Comparison of ENCODE assay signal across 12 cellular contexts in the genomic region with DNA sequence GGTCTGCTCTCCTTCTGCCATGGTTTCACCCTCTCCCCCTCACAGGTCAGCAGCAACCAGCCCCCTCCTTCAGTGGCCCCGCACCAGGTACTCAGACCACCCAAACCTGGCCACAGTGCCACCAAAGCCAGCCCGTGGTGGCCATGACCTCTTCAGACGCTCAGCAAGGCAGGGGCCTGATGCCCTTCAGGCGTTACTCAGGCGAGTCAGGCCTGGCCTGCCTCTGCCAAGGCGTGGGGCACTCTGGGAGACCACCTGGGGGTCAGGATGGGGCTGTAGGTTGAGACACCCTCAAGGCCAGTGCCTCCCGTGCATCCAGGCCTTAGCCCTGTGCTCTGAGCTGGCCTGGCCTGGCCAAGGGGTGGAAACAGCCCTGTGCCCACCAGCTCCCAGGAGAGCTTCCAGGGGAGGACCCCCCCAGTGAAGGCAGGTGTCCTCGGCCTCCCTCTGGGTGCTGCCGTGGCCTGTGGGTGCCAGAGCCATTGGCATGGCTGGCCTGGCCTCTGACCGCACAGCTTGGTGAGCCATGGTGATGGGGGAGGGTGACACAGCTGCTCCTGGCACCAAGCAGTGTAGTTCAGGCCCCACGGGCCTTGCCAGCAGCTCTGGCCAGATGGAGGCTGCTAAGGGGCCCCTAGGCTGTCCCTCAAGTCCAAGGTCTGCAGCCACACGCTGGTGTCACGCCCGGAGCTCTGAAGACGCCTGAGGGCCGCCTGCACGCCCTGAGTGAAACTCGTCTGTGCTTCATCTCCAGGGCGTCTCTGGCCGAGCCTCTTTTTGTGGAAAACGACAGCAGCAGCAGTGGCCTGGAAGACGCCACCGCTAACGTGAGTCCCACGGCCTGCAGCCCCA. TPM values are rescaled to one million over a fixed set of nuclear protein-coding genes. Genes with fewer than 3 reads are reported as not detected.
DNase-seq lines count a peak whose midpoint lies in the region; ATAC-seq, FAIRE-seq and TF ChIP-seq lines count a peak whose summit lies in the region.
"Had no signal": no experiment of that assay in that cellular context is flagged by ENCODE, and none has a peak within 500 bp of the region (broad histone marks: within the 10 kb centered on the region; RNA-seq: fewer than 3 reads in every experiment).

No MANE protein-coding gene starts in this region.

- no peaks in the 10 kb centered on the region for H3K27me3 ChIP-seq in HepG2 (ENCODE audit: control insufficient read depth in 1 of 2, insufficient read depth in 2 of 2, low read length in 2 of 2)
- H3K27me3 ChIP-seq: body of pancreas had no signal

- H3K27ac ChIP-seq in caudate nucleus (ENCODE audit: low read depth, low read length) (peak overlapping the region; percentile 92), HepG2 (ENCODE audit: extremely low read length, insufficient read depth, low read length) (no peak overlapping the region)
- H3K27ac ChIP-seq: body of pancreas had no signal

- no peaks in the 10 kb centered on the region for H4K20me1 ChIP-seq in HepG2 (ENCODE audit: insufficient read depth, low read length)

- no peaks in the 10 kb centered on the region for H3K79me2 ChIP-seq in HepG2 (ENCODE audit: insufficient read depth, low read length)

- H3K9me3 Mint-ChIP-seq in T-helper 2 cell treated with Interferon-gamma antibody and Interleukin-4, amounts not matched to agents 5 μg/mL and 100 μg/mL, for 36 hours, result no peaks in the 10 kb centered on the region
- no peaks in the 10 kb centered on the region for H3K9me3 Mint-ChIP-seq in stimulated activated naive B cell treated with anti-CD40 and anti-IgM and Interleukin-4, amounts not matched to agents 10 μg/mL and 1 μg/mL and 100 μg/mL, for 72 hours
- no peaks in the 10 kb centered on the region for H3K9me3 Mint-ChIP-seq in activated T-helper 1 cell treated with anti-CD3 and anti-CD28 coated beads, Interleukin-12 subunit alpha, Interleukin-12 subunit beta, Interleukin-2, Interleukin-4 antibody, amounts not matched to agents 30 ng/mL and 10 ng/mL and 1 ng/mL, durations not matched to agents 14 hours and 24 hours and 36 hours

- H3K9me3 ChIP-seq in HepG2 (ENCODE audit: low read length), result no peaks in the 10 kb centered on the region
- H3K9me3 ChIP-seq: body of pancreas had no signal

- TF ChIP-seq EP300 in HepG2 (IDR thresholded peaks at IDR 0.05; ENCODE audit: low read depth in 2 of 2, low read length in 2 of 2) (no peak), HepG2 (CRISPR knock-in tag; IDR thresholded peaks at IDR 0.05; ENCODE audit: borderline replicate concordance) (no peak)

- H2AFZ ChIP-seq in HepG2 (ENCODE audit: low read length), result no peak overlapping the region

- no peak for FAIRE-seq in HepG2 (lab: Jason Lieb, UNC)
- FAIRE-seq: A204.1, keratinocyte had no signal

- peaks cover 12 to 36% of the 10 kb centered on the region in 2 experiments; a peak in 4 of 5 replicates for H3K36me3 ChIP-seq in HepG2 (replicated peaks in 1 of 2; ENCODE audit: control insufficient read depth in 1 of 2, insufficient read depth in 2 of 2, low read length in 2 of 2)

- POLR2A ChIA-PET in HepG2 (lab: Yijun Ruan, JAX), result no interaction called here

- WGBS in HepG2 (ENCODE audit: low lambda C conversion rate), result 100% methylated on average over 2 of the region's 25 CpGs

- no peak for TF ChIP-seq RAD21 in HepG2 (CRISPR knock-in tag; IDR thresholded peaks at IDR 0.05)

- H3K27me3 Mint-ChIP-seq in T-helper 2 cell treated with Interferon-gamma antibody and Interleukin-4, amounts not matched to agents 5 μg/mL and 100 μg/mL, for 36 hours (ENCODE audit: low read depth), result no peaks in the 10 kb centered on the region
- no peaks in the 10 kb centered on the region for H3K27me3 Mint-ChIP-seq in stimulated activated naive B cell treated with anti-CD40 and anti-IgM and Interleukin-4, amounts not matched to agents 10 μg/mL and 1 μg/mL and 100 μg/mL, for 72 hours
- no peaks in the 10 kb centered on the region for H3K27me3 Mint-ChIP-seq in activated T-helper 1 cell treated with anti-CD3 and anti-CD28 coated beads, Interleukin-12 subunit alpha, Interleukin-12 subunit beta, Interleukin-2, Interleukin-4 antibody, amounts not matched to agents 30 ng/mL and 10 ng/mL and 1 ng/mL, durations not matched to agents 14 hours and 24 hours and 36 hours (ENCODE audit: insufficient read depth)

- BruUV-seq in HepG2 (replicated peaks; lab: Mats Ljungman, UMichigan), result no TSS peak

- no peak; a peak in 1 of 4 replicates for TF ChIP-seq POLR2A in HepG2 (IDR thresholded peaks at IDR 0.05; ENCODE audit: insufficient read depth in 1 of 2, low read depth in 2 of 2, low read length in 2 of 2)

- no peak overlapping the region for H3K4me3 Mint-ChIP-seq in T-helper 2 cell treated with Interferon-gamma antibody and Interleukin-4, amounts not matched to agents 5 μg/mL and 100 μg/mL, for 36 hours
- H3K4me3 Mint-ChIP-seq in stimulated activated naive B cell treated with anti-CD40 and anti-IgM and Interleukin-4, amounts not matched to agents 10 μg/mL and 1 μg/mL and 100 μg/mL, for 72 hours, result peak overlapping the region in 1 of 2 donors; percentile 59
- no peak overlapping the region for H3K4me3 Mint-ChIP-seq in activated T-helper 1 cell treated with anti-CD3 and anti-CD28 coated beads, Interleukin-12 subunit alpha, Interleukin-12 subunit beta, Interleukin-2, Interleukin-4 antibody, amounts not matched to agents 30 ng/mL and 10 ng/mL and 1 ng/mL, durations not matched to agents 14 hours and 24 hours and 36 hours

- H3K4me2 ChIP-seq in HepG2 (ENCODE audit: low read depth, low read length), result no peak overlapping the region

- H3K9ac ChIP-seq in HepG2 (ENCODE audit: insufficient read depth, low read depth, low read length), result no peak overlapping the region; the same call in 1 of the 2 replicates

- peak; percentile 8 for ATAC-seq in HepG2
- ATAC-seq in stimulated activated naive B cell treated with anti-CD40 and anti-IgM and Interleukin-4, amounts not matched to agents 10 μg/mL and 1 μg/mL and 100 μg/mL, for 72 hours (replicated peaks), result no peak
- ATAC-seq: body of pancreas had no signal

- DNase-seq in T-helper 2 cell treated with Interferon-gamma antibody and Interleukin-4, amounts not matched to agents 5 μg/mL and 100 μg/mL, for 36 hours (ENCODE audit: low spot score), result no peak
- DNase-seq in T-helper 2 cell (no peak), caudate nucleus (lab: John Stamatoyannopoulos, UW) (peak in 47 of 61 donors; percentile 26 to 85 (median 64)), HepG2 (ENCODE audit: low spot score) (no peak), NCI-H1417 (lab: John Stamatoyannopoulos, UW) (no peak), NCI-H526 treated with DMSO at 0.1 percent for 48 hours (lab: John Stamatoyannopoulos, UW) (no peak)
- DNase-seq in stimulated activated naive B cell treated with anti-CD40 and anti-IgM and Interleukin-4, amounts not matched to agents 10 μg/mL and 1 μg/mL and 100 μg/mL, for 72 hours, result no peak
- no peak for DNase-seq in activated T-helper 1 cell treated with anti-CD3 and anti-CD28 coated beads, Interleukin-12 subunit alpha, Interleukin-12 subunit beta, Interleukin-2, Interleukin-4 antibody, amounts not matched to agents 30 ng/mL and 10 ng/mL and 1 ng/mL, durations not matched to agents 14 hours and 24 hours and 36 hours (ENCODE audit: low spot score)
- DNase-seq: stimulated activated CD4-positive, alpha-beta T cell treated with anti-CD3 and anti-CD28 coated beads, Interleukin-4, amount 100 ng/mL, for 4 hours had no signal

- H3K4me1 ChIP-seq in HepG2 (ENCODE audit: insufficient read depth, low read length), result peaks cover 11% of the 10 kb centered on the region

- CTCF ChIA-PET in HepG2 (lab: Yijun Ruan, JAX; ENCODE audit: low intra/inter-chr PET ratio, low total read pairs), result no interaction called here

- H3K4me1 Mint-ChIP-seq in T-helper 2 cell treated with Interferon-gamma antibody and Interleukin-4, amounts not matched to agents 5 μg/mL and 100 μg/mL, for 36 hours (ENCODE audit: low read depth), result no peaks in the 10 kb centered on the region
- H3K4me1 Mint-ChIP-seq in stimulated activated naive B cell treated with anti-CD40 and anti-IgM and Interleukin-4, amounts not matched to agents 10 μg/mL and 1 μg/mL and 100 μg/mL, for 72 hours, result peaks cover 53 to 83% of the 10 kb centered on the region in 2 donors
- peaks cover 6% of the 10 kb centered on the region for H3K4me1 Mint-ChIP-seq in activated T-helper 1 cell treated with anti-CD3 and anti-CD28 coated beads, Interleukin-12 subunit alpha, Interleukin-12 subunit beta, Interleukin-2, Interleukin-4 antibody, amounts not matched to agents 30 ng/mL and 10 ng/mL and 1 ng/mL, durations not matched to agents 14 hours and 24 hours and 36 hours (ENCODE audit: low read depth)

- intact Hi-C loops in HepG2 (cut with micrococcal nuclease; ENCODE audit: unreplicated experiment), result no loop called here
- intact Hi-C loops in activated T-helper 1 cell treated with anti-CD3 and anti-CD28 coated beads, Interleukin-12 subunit alpha, Interleukin-12 subunit beta, Interleukin-2, Interleukin-4 antibody, amounts not matched to agents 30 ng/mL and 10 ng/mL and 1 ng/mL, durations not matched to agents 14 hours and 24 hours and 36 hours (cut with micrococcal nuclease), result no loop called here

- H3K36me3 Mint-ChIP-seq in T-helper 2 cell treated with Interferon-gamma antibody and Interleukin-4, amounts not matched to agents 5 μg/mL and 100 μg/mL, for 36 hours (ENCODE audit: low read depth), result peaks cover 37% of the 10 kb centered on the region
- peaks cover 43 to 44% of the 10 kb centered on the region in 2 donors for H3K36me3 Mint-ChIP-seq in stimulated activated naive B cell treated with anti-CD40 and anti-IgM and Interleukin-4, amounts not matched to agents 10 μg/mL and 1 μg/mL and 100 μg/mL, for 72 hours
- H3K36me3 Mint-ChIP-seq in activated T-helper 1 cell treated with anti-CD3 and anti-CD28 coated beads, Interleukin-12 subunit alpha, Interleukin-12 subunit beta, Interleukin-2, Interleukin-4 antibody, amounts not matched to agents 30 ng/mL and 10 ng/mL and 1 ng/mL, durations not matched to agents 14 hours and 24 hours and 36 hours (ENCODE audit: low read depth), result peaks cover 18% of the 10 kb centered on the region

- H3K27ac Mint-ChIP-seq in T-helper 2 cell treated with Interferon-gamma antibody and Interleukin-4, amounts not matched to agents 5 μg/mL and 100 μg/mL, for 36 hours, result peak overlapping the region; percentile 52
- peak overlapping the region; percentile 73 for H3K27ac Mint-ChIP-seq in stimulated activated naive B cell treated with anti-CD40 and anti-IgM and Interleukin-4, amounts not matched to agents 10 μg/mL and 1 μg/mL and 100 μg/mL, for 72 hours
- no peak overlapping the region for H3K27ac Mint-ChIP-seq in activated T-helper 1 cell treated with anti-CD3 and anti-CD28 coated beads, Interleukin-12 subunit alpha, Interleukin-12 subunit beta, Interleukin-2, Interleukin-4 antibody, amounts not matched to agents 30 ng/mL and 10 ng/mL and 1 ng/mL, durations not matched to agents 14 hours and 24 hours and 36 hours

- no peak overlapping the region for H3K4me3 ChIP-seq in HepG2 (replicated peaks in 1 of 3; ENCODE audit: insufficient read depth in 1 of 3, low read depth in 2 of 3, low read length in 3 of 3)
- H3K4me3 ChIP-seq: body of pancreas had no signal

- in situ Hi-C loops in HepG2 (cut with HindIII; ENCODE audit: extremely low pct_ligation_motif_present, low pct_unique_long_range_greater_than_20kb), result no loop called here

- TF ChIP-seq CTCF in HepG2 (CRISPR knock-in tag; IDR thresholded peaks at IDR 0.05), result no peak

RNA-seq across cellular contexts. Expression of a gene that starts 15.1 kb away (rescaled TPM):
- total RNA-seq in HepG2 (2016; rRNA removed; fragmentation: Illumina TruSeq; extraction: Trizol), result 22.7 and 25.8 TPM in 2 replicates
- total RNA-seq in HepG2 (2016; cell fraction: cytosol; rRNA removed; fragmentation: Illumina TruSeq; extraction: Trizol; ENCODE audit: low read depth), result 7.5 and 8.6 TPM in 2 replicates
- total RNA-seq in HepG2 (2016; cell fraction: insoluble cytoplasmic fraction; rRNA removed; fragmentation: Illumina TruSeq; extraction: Trizol), result 22.7 and 28.8 TPM in 2 replicates
- total RNA-seq in HepG2 (2016; cell fraction: membrane; rRNA removed; fragmentation: Illumina TruSeq; extraction: Trizol), result 19.2 and 25.6 TPM in 2 replicates
- 16.7 and 17.3 TPM in 2 replicates for total RNA-seq in HepG2 (2016; cell fraction: nucleus; rRNA removed; fragmentation: Illumina TruSeq; extraction: Trizol)
- 5.4 and 5.8 TPM in 2 replicates for polyA plus RNA-seq in HepG2 (2011; rRNA removed)
- polyA plus RNA-seq in HepG2 (2011; cell fraction: cytosol; rRNA removed), result 4.3 and 7.4 TPM in 2 replicates
- polyA plus RNA-seq in HepG2 (2011; cell fraction: nucleus; rRNA removed), result 12.7 and 15.0 TPM in 2 replicates
- polyA plus RNA-seq in HepG2 (2012), result 6.2 and 8.5 TPM in 2 replicates
- 5.5 and 6.6 TPM in 2 replicates for polyA plus RNA-seq in HepG2 (2016; cell fraction: cytosol; fragmentation: Illumina TruSeq; extraction: Trizol; ENCODE audit: low read depth)
- 14.6 and 16.7 TPM in 2 replicates for polyA plus RNA-seq in HepG2 (2016; cell fraction: insoluble cytoplasmic fraction; fragmentation: Illumina TruSeq; extraction: Trizol; ENCODE audit: low read depth)
- 13.9 and 14.8 TPM in 2 replicates for polyA plus RNA-seq in HepG2 (2016; cell fraction: membrane; fragmentation: Illumina TruSeq; extraction: Trizol; ENCODE audit: low read depth)
- polyA plus RNA-seq in HepG2 (2016; cell fraction: nucleus; fragmentation: Illumina TruSeq; extraction: Trizol; ENCODE audit: insufficient read depth, low read depth), result 39.8 and 43.1 TPM in 2 replicates
- 11.1 and 22.9 TPM in 2 replicates for polyA minus RNA-seq in HepG2 (2011; rRNA and poly(A)+ RNA removed; ENCODE audit: low replicate concordance)
- 4.7 and 5.6 TPM in 2 replicates for polyA minus RNA-seq in HepG2 (2011; cell fraction: cytosol; rRNA and poly(A)+ RNA removed)
- 5.5 and 7.3 TPM in 2 replicates for polyA minus RNA-seq in HepG2 (2011; cell fraction: nucleus; rRNA and poly(A)+ RNA removed)
- total RNA-seq in activated T-helper 1 cell treated with anti-CD3 and anti-CD28 coated beads, Interleukin-12 subunit alpha, Interleukin-12 subunit beta, Interleukin-2, Interleukin-4 antibody, amounts not matched to agents 30 ng/mL and 10 ng/mL and 1 ng/mL, durations not matched to agents 14 hours and 24 hours and 36 hours, result 67.1 and 69.5 TPM in 2 replicates

RNA-seq across cellular contexts. Expression of a gene that starts 15.5 kb away (rescaled TPM):
- total RNA-seq in HepG2 (2016; rRNA removed; fragmentation: Illumina TruSeq; extraction: Trizol), result 34.3 and 35.1 TPM in 2 replicates
- total RNA-seq in HepG2 (2016; cell fraction: cytosol; rRNA removed; fragmentation: Illumina TruSeq; extraction: Trizol; ENCODE audit: low read depth), result 12.0 and 12.6 TPM in 2 replicates
- 36.2 and 37.2 TPM in 2 replicates for total RNA-seq in HepG2 (2016; cell fraction: insoluble cytoplasmic fraction; rRNA removed; fragmentation: Illumina TruSeq; extraction: Trizol)
- 23.9 and 24.1 TPM in 2 replicates for total RNA-seq in HepG2 (2016; cell fraction: membrane; rRNA removed; fragmentation: Illumina TruSeq; extraction: Trizol)
- total RNA-seq in HepG2 (2016; cell fraction: nucleus; rRNA removed; fragmentation: Illumina TruSeq; extraction: Trizol), result 25.9 TPM in 2 replicates
- polyA plus RNA-seq in HepG2 (2011; rRNA removed), result 34.4 and 36.2 TPM in 2 replicates
- polyA plus RNA-seq in HepG2 (2011; cell fraction: cytosol; rRNA removed), result 33.8 and 35.9 TPM in 2 replicates
- 57.7 and 67.1 TPM in 2 replicates for polyA plus RNA-seq in HepG2 (2011; cell fraction: nucleus; rRNA removed)
- polyA plus RNA-seq in HepG2 (2012), result 18.5 and 20.2 TPM in 2 replicates
- 9.6 and 11.9 TPM in 2 replicates for polyA plus RNA-seq in HepG2 (2016; cell fraction: cytosol; fragmentation: Illumina TruSeq; extraction: Trizol; ENCODE audit: low read depth)
- polyA plus RNA-seq in HepG2 (2016; cell fraction: insoluble cytoplasmic fraction; fragmentation: Illumina TruSeq; extraction: Trizol; ENCODE audit: low read depth), result 38.6 and 42.4 TPM in 2 replicates
- polyA plus RNA-seq in HepG2 (2016; cell fraction: membrane; fragmentation: Illumina TruSeq; extraction: Trizol; ENCODE audit: low read depth), result 20.7 and 23.8 TPM in 2 replicates
- polyA plus RNA-seq in HepG2 (2016; cell fraction: nucleus; fragmentation: Illumina TruSeq; extraction: Trizol; ENCODE audit: insufficient read depth, low read depth), result 55.9 and 58.6 TPM in 2 replicates
- 32.6 and 37.6 TPM in 2 replicates for polyA minus RNA-seq in HepG2 (2011; rRNA and poly(A)+ RNA removed; ENCODE audit: low replicate concordance)
- polyA minus RNA-seq in HepG2 (2011; cell fraction: cytosol; rRNA and poly(A)+ RNA removed), result 12.3 and 14.1 TPM in 2 replicates
- polyA minus RNA-seq in HepG2 (2011; cell fraction: nucleus; rRNA and poly(A)+ RNA removed), result 23.7 and 24.3 TPM in 2 replicates
- total RNA-seq in activated T-helper 1 cell treated with anti-CD3 and anti-CD28 coated beads, Interleukin-12 subunit alpha, Interleukin-12 subunit beta, Interleukin-2, Interleukin-4 antibody, amounts not matched to agents 30 ng/mL and 10 ng/mL and 1 ng/mL, durations not matched to agents 14 hours and 24 hours and 36 hours, result 21.5 and 24.7 TPM in 2 replicates

Comparison
In these comparisons a context has a peak if more than half of its experiments do, and no peak if none do; other contexts are left out.
1. DNase-seq: peak in caudate nucleus (47 of 61); none in T-helper 2 cell treated with Interferon-gamma antibody and Interleukin-4, amounts not matched to agents 5 μg/mL and 100 μg/mL, for 36 hours (single experiment), T-helper 2 cell (0 of 5), HepG2 (single experiment), stimulated activated naive B cell treated with anti-CD40 and anti-IgM and Interleukin-4, amounts not matched to agents 10 μg/mL and 1 μg/mL and 100 μg/mL, for 72 hours (single experiment), NCI-H1417 (0 of 3), activated T-helper 1 cell treated with anti-CD3 and anti-CD28 coated beads, Interleukin-12 subunit alpha, Interleukin-12 subunit beta, Interleukin-2, Interleukin-4 antibody, amounts not matched to agents 30 ng/mL and 10 ng/mL and 1 ng/mL, durations not matched to agents 14 hours and 24 hours and 36 hours (single experiment) and NCI-H526 treated with DMSO at 0.1 percent for 48 hours (single experiment).